In genomic region chr10:29026802-29027201, GRCh38 we compare ENCODE assay signal across 33 cellular contexts.
"Had no signal": no experiment of that assay in that cellular context is flagged by ENCODE, and none has a peak within 500 bp of the region (broad histone marks: within the 10 kb centered on the region; RNA-seq: fewer than 3 reads in every experiment).

No MANE protein-coding gene starts in this region.

- H3K4me3 ChIP-seq: PC-9, SJCRH30, SK-N-MC had no signal

- H3K27me3 ChIP-seq: SJCRH30 had no signal

- FAIRE-seq: bronchial epithelial cell had no signal

- H3K9ac ChIP-seq: KMS-11 had no signal

- H2AFZ ChIP-seq: PC-9 had no signal

- H3K27ac ChIP-seq: KMS-11, PC-9, SJCRH30, SK-N-MC, WERI-Rb-1 had no signal

- H3K9me3 ChIP-seq: SJCRH30 had no signal

- H3K36me3 ChIP-seq: SJCRH30, WERI-Rb-1 had no signal

- DNase-seq: activated CD4-positive, alpha-beta memory T cell treated with anti-CD3 and anti-CD28 coated beads, Interleukin-2, amount 10 ng/mL, durations not matched to agents 7 days and 5 days; activated CD4-positive, alpha-beta T cell treated with anti-CD3 and anti-CD28 coated beads for 1 hour; activated CD4-positive, alpha-beta T cell treated with anti-CD3 and anti-CD28 coated beads for 48 hours; activated CD4-positive, CD25-positive, alpha-beta regulatory T cell; activated CD8-positive, alpha-beta memory T cell treated with anti-CD3 and anti-CD28 coated beads for 24 hours; activated CD8-positive, alpha-beta memory T cell treated with anti-CD3 and anti-CD28 coated beads, Interleukin-2, amount 10 ng/mL, durations not matched to agents 7 days and 5 days; activated CD8-positive, alpha-beta memory T cell treated with anti-CD3 and anti-CD28 coated beads, Interleukin-2, amount 50 U/mL, for 48 hours; activated effector memory CD4-positive, alpha-beta T cell treated with Interleukin-2 at 50 U/mL for 16 hours; activated naive CD4-positive, alpha-beta T cell treated with anti-CD3 and anti-CD28 coated beads, Interleukin-2, amount 10 ng/mL, durations not matched to agents 7 days and 5 days; activated naive CD8-positive, alpha-beta T cell treated with anti-CD3 and anti-CD28 coated beads, Interleukin-2, amount 50 U/mL, for 24 hours; activated T-cell treated with anti-CD3 and anti-CD28 coated beads, Interleukin-2, amount 50 U/mL, for 48 hours; anterior cingulate cortex; central memory CD4-positive, alpha-beta T cell; MM.1S; MV-4-11; NCI-H1092 treated with DMSO at 0.1 percent for 48 hours; NCI-H1417; NCI-H146; NCI-H187; NCI-H2029 treated with DMSO at 0.1 percent for 48 hours; NCI-H2107; NCI-H2171; NCI-H510A; NCI-H526; NCI-H748 treated with DMSO at 0.1 percent for 48 hours; PC-9; SHP77; SJCRH30; T1000; WERI-Rb-1 had no signal

- ATAC-seq: activated CD8-positive, alpha-beta memory T cell treated with anti-CD3 and anti-CD28 coated beads, Interleukin-2, amount 10 ng/mL, durations not matched to agents 7 days and 5 days; activated naive CD8-positive, alpha-beta T cell treated with anti-CD3 and anti-CD28 coated beads, Interleukin-2, amount 50 U/mL, for 24 hours had no signal

- H3K4me2 ChIP-seq: KMS-11, PC-9 had no signal
